In the genomic region with DNA sequence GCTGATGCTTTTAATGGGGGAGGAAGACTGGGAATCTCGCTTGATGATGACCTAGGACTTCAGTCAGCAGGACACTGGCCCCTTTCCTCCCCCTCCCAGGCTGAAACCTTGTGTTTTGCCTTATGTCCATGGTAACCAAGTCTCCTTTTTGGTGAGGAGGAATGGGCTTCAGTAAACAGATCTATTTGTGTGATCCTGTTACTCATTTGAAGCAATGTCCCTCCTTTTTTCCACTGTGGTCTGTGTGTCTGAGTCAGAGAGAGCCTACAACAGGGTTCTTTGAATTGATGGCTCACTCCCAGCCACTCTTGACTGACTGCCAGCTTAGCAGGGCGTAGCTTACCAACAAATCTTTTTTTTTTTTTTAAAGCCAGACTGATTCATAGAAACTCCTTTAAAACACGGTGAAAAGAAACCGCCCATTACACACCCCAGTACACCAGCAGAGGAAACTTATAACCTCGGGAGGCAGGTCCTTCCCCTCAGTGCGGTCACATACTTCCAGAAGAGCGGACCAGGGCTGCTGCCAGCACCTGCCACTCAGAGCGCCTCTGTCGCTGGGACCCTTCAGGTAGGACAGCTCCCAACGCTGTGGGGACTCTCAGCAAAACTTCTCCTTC, we compare ENCODE assay signal across 8 cellular contexts.
DNase-seq lines count a peak whose midpoint lies in the region; ATAC-seq and TF ChIP-seq lines count a peak whose summit lies in the region.

A gene with protein sequence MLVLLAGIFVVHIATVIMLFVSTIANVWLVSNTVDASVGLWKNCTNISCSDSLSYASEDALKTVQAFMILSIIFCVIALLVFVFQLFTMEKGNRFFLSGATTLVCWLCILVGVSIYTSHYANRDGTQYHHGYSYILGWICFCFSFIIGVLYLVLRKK (plus strand): TSS at position 425 of the 620 bp plus-strand sequence. CDS start 14,785 bp downstream, outside the sequence.

- peak; percentile 25; the same call in 1 of the 2 replicates for TF ChIP-seq RAD21 in Ishikawa (IDR thresholded peaks at IDR 0.05; ENCODE audit: low read depth)

- peak; percentile 82 for ATAC-seq in GM21576 (IDR thresholded peaks at IDR 0.05; ENCODE audit: unreplicated experiment)

- TF ChIP-seq EP300 in Ishikawa (IDR thresholded peaks at IDR 0.05; ENCODE audit: borderline replicate concordance), result peak; percentile 96

- DNase-seq in DMS153 treated with DMSO at 0.1 percent for 48 hours (lab: John Stamatoyannopoulos, UW; ENCODE audit: unreplicated experiment), result peak; percentile 1
- DNase-seq in activated CD4-positive, CD25-positive, alpha-beta regulatory T cell treated with anti-CD3 and anti-CD28 coated beads, Interleukin-2, amount 50 U/mL, for 16 hours (ENCODE audit: low read depth, low spot score), result peak; percentile 40
- peak; percentile 71 for DNase-seq in central memory CD4-positive, alpha-beta T cell
- peak; percentile 87 for DNase-seq in left kidney (ENCODE audit: low read depth, low spot score)
- peak; percentile 69 to 77 for DNase-seq in stimulated activated CD4-positive, alpha-beta T cell treated with anti-CD3 and anti-CD28 coated beads, Interleukin-2, amount 100 ng/mL, for 24 hours
- DNase-seq in SHP77 treated with DMSO at 0.1 percent for 48 hours (lab: John Stamatoyannopoulos, UW), result no peak

TF ChIP-seq in Ishikawa, 13 proteins besides CTCF, POLR2A, EP300 and RAD21:
- peak; percentile 63 for TF ChIP-seq REST (IDR thresholded peaks at IDR 0.05; ENCODE audit: low read depth)
- TF ChIP-seq TAF1 (IDR thresholded peaks at IDR 0.05; ENCODE audit: low read depth), result peak; percentile 80
- TF ChIP-seq EGR1 (IDR thresholded peaks at IDR 0.05), result no peak
- peak; percentile 91 for TF ChIP-seq FOXM1 (IDR thresholded peaks at IDR 0.05; ENCODE audit: borderline replicate concordance, low read depth)
- peak; percentile 79 for TF ChIP-seq ZBTB7A (IDR thresholded peaks at IDR 0.05; ENCODE audit: low read depth)
- TF ChIP-seq CEBPB (IDR thresholded peaks at IDR 0.05), result no peak
- TF ChIP-seq, protein P1, sequence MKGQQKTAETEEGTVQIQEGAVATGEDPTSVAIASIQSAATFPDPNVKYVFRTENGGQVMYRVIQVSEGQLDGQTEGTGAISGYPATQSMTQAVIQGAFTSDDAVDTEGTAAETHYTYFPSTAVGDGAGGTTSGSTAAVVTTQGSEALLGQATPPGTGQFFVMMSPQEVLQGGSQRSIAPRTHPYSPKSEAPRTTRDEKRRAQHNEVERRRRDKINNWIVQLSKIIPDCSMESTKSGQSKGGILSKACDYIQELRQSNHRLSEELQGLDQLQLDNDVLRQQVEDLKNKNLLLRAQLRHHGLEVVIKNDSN (IDR thresholded peaks at IDR 0.05), result no peak
- TF ChIP-seq TCF12 (IDR thresholded peaks at IDR 0.05; ENCODE audit: low read depth), result peak; percentile 93
- TF ChIP-seq, protein P2, sequence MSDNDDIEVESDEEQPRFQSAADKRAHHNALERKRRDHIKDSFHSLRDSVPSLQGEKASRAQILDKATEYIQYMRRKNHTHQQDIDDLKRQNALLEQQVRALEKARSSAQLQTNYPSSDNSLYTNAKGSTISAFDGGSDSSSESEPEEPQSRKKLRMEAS (IDR thresholded peaks at IDR 0.05), result peak; percentile 61; the same call in 1 of the 2 replicates
- peak; percentile 11; the same call in 1 of the 2 replicates for TF ChIP-seq YY1 (IDR thresholded peaks at IDR 0.05; ENCODE audit: low read depth)
- TF ChIP-seq CREB1 (IDR thresholded peaks at IDR 0.05; ENCODE audit: low read depth), result no peak
- peak; percentile 99 for TF ChIP-seq NFIC (IDR thresholded peaks at IDR 0.05)
- TF ChIP-seq TEAD4 (IDR thresholded peaks at IDR 0.05), result peak; percentile 74
